In the genomic region with DNA sequence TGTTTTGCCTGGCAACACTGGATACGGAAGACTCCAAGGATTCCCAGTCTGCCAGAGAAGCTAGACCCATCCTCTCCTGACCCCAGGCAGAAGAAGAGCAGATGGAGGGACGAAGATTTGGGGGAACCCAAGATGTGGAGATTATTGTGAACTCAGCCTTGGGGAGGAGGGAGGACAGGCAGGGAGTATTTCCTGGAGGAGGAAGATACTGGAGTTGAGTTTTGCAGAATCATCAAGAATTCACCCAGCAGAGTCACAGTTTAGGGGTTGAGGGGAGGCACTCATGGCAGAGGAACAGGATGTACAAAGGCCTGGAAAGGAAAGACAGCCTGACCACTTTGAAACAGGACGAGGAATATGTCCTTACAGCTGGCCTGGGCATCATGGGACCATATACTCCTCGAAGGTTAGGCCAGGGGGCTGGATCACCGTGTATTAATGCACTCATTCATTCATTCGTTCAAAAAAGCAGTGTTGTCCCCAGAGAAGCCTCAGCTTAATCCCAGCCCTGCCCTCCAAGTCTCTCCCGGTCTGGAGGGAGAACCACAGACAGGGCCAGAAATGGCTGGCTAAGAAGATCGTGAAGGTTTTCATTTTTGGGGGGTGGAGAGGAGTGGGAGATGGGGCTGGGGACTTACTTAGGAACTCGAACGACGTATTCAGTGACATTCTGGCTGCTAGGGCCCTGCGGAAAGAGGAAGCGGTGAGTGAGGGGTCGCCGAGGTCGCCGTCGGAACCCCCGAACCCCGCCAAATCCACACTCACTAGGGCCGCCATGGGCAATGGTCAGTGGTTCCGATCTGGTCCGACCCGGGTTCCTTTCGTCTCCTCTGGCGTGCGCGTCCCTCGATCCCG, we compare ENCODE assay signal across 2 cellular contexts.
A peak's percentile ranks its signal among the peaks of the same experiment; 100 is the strongest.
TF ChIP-seq lines count a peak whose summit lies in the region.

No MANE protein-coding gene starts in this region.

TF ChIP-seq in A549, 52 proteins besides CTCF, POLR2A, EP300 and RAD21:
- no peak for TF ChIP-seq MYC (IDR thresholded peaks at IDR 0.05; ENCODE audit: borderline replicate concordance, low read length)
- TF ChIP-seq EHF (CRISPR knock-in tag; IDR thresholded peaks at IDR 0.05): no peak
- no peak for TF ChIP-seq CBX2 (IDR thresholded peaks at IDR 0.05; ENCODE audit: borderline replicate concordance, low read depth)
- TF ChIP-seq MAFK (IDR thresholded peaks at IDR 0.05; ENCODE audit: partially characterized antibody): peak; percentile 72
- no peak for TF ChIP-seq MAZ (IDR thresholded peaks at IDR 0.05; ENCODE audit: borderline replicate concordance, low read depth, low read length)
- no peak for TF ChIP-seq JUNB (IDR thresholded peaks at IDR 0.05)
- TF ChIP-seq KDM5A (IDR thresholded peaks at IDR 0.05): 0 out of 2 replicates have a peak, but pooled peaks have one; percentile 33
- TF ChIP-seq ESRRA (IDR thresholded peaks at IDR 0.05; ENCODE audit: borderline replicate concordance, low read length): no peak
- no peak for TF ChIP-seq CEBPB (IDR thresholded peaks at IDR 0.05)
- TF ChIP-seq KDM1A (IDR thresholded peaks at IDR 0.05; ENCODE audit: low read depth): no peak
- no peak for TF ChIP-seq NFE2L2 (conservative IDR thresholded peaks at IDR 0.05; ENCODE audit: low read length)
- TF ChIP-seq EHMT2 (IDR thresholded peaks at IDR 0.05; ENCODE audit: low read depth): no peak
- TF ChIP-seq USF2 (IDR thresholded peaks at IDR 0.05): no peak
- TF ChIP-seq CBX8 (IDR thresholded peaks at IDR 0.05): no peak
- TF ChIP-seq PHF8 (IDR thresholded peaks at IDR 0.05; ENCODE audit: borderline replicate concordance, low read depth): peak; percentile 16; the same call in 1 of the 2 replicates
TF ChIP-seq in A549: peak in this region for 3.

TF ChIP-seq in HepG2, 621 proteins besides CTCF, POLR2A, EP300 and RAD21:
- TF ChIP-seq ZNF770 (CRISPR knock-in tag; IDR thresholded peaks at IDR 0.05) (peak; percentile 4; the same call in 1 of the 2 replicates), REPIN1 (CRISPR knock-in tag; IDR thresholded peaks at IDR 0.05; ENCODE audit: borderline replicate concordance, low read depth) (0 out of 2 replicates have a peak, but pooled peaks have one; percentile 25), ZNF737 (CRISPR knock-in tag; IDR thresholded peaks at IDR 0.05; ENCODE audit: borderline replicate concordance) (0 out of 2 replicates have a peak, but pooled peaks have one; percentile 52), ZNF331 (CRISPR knock-in tag; IDR thresholded peaks at IDR 0.05) (no peak), WIZ (CRISPR knock-in tag; IDR thresholded peaks at IDR 0.05) (0 out of 2 replicates have a peak, but pooled peaks have one; percentile 12), ZNF816 (CRISPR knock-in tag; IDR thresholded peaks at IDR 0.05; ENCODE audit: borderline replicate concordance) (peak; percentile 50; the same call in 1 of the 2 replicates), KDM5B (CRISPR knock-in tag; IDR thresholded peaks at IDR 0.05; ENCODE audit: borderline replicate concordance) (peak; percentile 2; the same call in 1 of the 2 replicates), ZBTB7A (CRISPR knock-in tag; IDR thresholded peaks at IDR 0.05) (0 out of 2 replicates have a peak, but pooled peaks have one; percentile 16), ZNF329 (CRISPR knock-in tag; IDR thresholded peaks at IDR 0.05; ENCODE audit: low read depth) (no peak), ZNF512 (CRISPR knock-in tag; IDR thresholded peaks at IDR 0.05) (no peak), ZNF772 (CRISPR knock-in tag; IDR thresholded peaks at IDR 0.05) (0 out of 2 replicates have a peak, but pooled peaks have one; percentile 7), MAFF (IDR thresholded peaks at IDR 0.05; ENCODE audit: low read depth, low read length) (peak; percentile 39; the same call in 1 of the 2 replicates), MAFK (conservative IDR thresholded peaks at IDR 0.05 in 1 of 2, IDR thresholded peaks at IDR 0.05 in 1 of 2; ENCODE audit: low read length in 2 of 2) (peak; percentile 42 to 60; a peak in 2 of 4 replicates), ZNF773 (CRISPR knock-in tag; IDR thresholded peaks at IDR 0.05; ENCODE audit: borderline replicate concordance) (0 out of 2 replicates have a peak, but pooled peaks have one; percentile 29), ELF4 (CRISPR knock-in tag; IDR thresholded peaks at IDR 0.05; ENCODE audit: borderline replicate concordance) (0 out of 2 replicates have a peak, but pooled peaks have one; percentile 4), MTF2 (CRISPR knock-in tag; IDR thresholded peaks at IDR 0.05; ENCODE audit: borderline replicate concordance) (0 out of 2 replicates have a peak, but pooled peaks have one; percentile 15), ZSCAN21 (CRISPR knock-in tag; IDR thresholded peaks at IDR 0.05; ENCODE audit: borderline replicate concordance) (peak; percentile 46; the same call in 1 of the 2 replicates), NFE2 (CRISPR knock-in tag; IDR thresholded peaks at IDR 0.05) (no peak), FOXP4 (CRISPR knock-in tag; IDR thresholded peaks at IDR 0.05) (0 out of 2 replicates have a peak, but pooled peaks have one; percentile 17), ZNF431 (CRISPR knock-in tag; IDR thresholded peaks at IDR 0.05; ENCODE audit: borderline replicate concordance, low read depth) (no peak; the same call in 1 of the 2 replicates), MTA1 (CRISPR knock-in tag; IDR thresholded peaks at IDR 0.05; ENCODE audit: borderline replicate concordance) (0 out of 2 replicates have a peak, but pooled peaks have one; percentile 37), TAF15 (IDR thresholded peaks at IDR 0.05; ENCODE audit: low read depth, low read length, poor library complexity, severe bottlenecking) (no peak), ZNF777 (CRISPR knock-in tag; IDR thresholded peaks at IDR 0.05) (0 out of 2 replicates have a peak, but pooled peaks have one; percentile 59)
- TF ChIP-seq, protein P1, sequence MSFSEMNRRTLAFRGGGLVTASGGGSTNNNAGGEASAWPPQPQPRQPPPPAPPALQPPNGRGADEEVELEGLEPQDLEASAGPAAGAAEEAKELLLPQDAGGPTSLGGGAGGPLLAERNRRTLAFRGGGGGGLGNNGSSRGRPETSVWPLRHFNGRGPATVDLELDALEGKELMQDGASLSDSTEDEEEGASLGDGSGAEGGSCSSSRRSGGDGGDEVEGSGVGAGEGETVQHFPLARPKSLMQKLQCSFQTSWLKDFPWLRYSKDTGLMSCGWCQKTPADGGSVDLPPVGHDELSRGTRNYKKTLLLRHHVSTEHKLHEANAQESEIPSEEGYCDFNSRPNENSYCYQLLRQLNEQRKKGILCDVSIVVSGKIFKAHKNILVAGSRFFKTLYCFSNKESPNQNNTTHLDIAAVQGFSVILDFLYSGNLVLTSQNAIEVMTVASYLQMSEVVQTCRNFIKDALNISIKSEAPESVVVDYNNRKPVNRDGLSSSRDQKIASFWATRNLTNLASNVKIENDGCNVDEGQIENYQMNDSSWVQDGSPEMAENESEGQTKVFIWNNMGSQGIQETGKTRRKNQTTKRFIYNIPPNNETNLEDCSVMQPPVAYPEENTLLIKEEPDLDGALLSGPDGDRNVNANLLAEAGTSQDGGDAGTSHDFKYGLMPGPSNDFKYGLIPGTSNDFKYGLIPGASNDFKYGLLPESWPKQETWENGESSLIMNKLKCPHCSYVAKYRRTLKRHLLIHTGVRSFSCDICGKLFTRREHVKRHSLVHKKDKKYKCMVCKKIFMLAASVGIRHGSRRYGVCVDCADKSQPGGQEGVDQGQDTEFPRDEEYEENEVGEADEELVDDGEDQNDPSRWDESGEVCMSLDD (CRISPR knock-in tag; IDR thresholded peaks at IDR 0.05; ENCODE audit: borderline replicate concordance): peak; percentile 83; the same call in 1 of the 2 replicates
- TF ChIP-seq, protein P2, sequence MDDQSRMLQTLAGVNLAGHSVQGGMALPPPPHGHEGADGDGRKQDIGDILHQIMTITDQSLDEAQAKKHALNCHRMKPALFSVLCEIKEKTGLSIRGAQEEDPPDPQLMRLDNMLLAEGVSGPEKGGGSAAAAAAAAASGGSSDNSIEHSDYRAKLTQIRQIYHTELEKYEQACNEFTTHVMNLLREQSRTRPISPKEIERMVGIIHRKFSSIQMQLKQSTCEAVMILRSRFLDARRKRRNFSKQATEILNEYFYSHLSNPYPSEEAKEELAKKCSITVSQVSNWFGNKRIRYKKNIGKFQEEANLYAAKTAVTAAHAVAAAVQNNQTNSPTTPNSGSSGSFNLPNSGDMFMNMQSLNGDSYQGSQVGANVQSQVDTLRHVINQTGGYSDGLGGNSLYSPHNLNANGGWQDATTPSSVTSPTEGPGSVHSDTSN (CRISPR knock-in tag; IDR thresholded peaks at IDR 0.05; ENCODE audit: borderline replicate concordance): peak; percentile 32; the same call in 1 of the 2 replicates
- TF ChIP-seq, protein P3, sequence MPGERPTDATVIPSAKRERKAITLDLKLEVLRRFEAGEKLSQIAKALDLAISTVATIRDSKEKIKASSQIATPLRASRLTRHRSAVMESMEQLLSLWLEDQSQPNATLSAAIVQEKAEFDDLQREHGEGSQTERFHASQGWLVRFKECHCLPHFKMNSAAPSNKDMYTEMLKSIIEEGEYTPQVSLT (CRISPR knock-in tag; IDR thresholded peaks at IDR 0.05; ENCODE audit: borderline replicate concordance, low read depth): peak; percentile 45; the same call in 1 of the 2 replicates
